34 cellular contexts compared by ENCODE assay signal in genomic region chr13:32245555-32245954, GRCh38.
A peak's percentile ranks its signal among the peaks of the same experiment; 100 is the strongest.
DNase-seq lines count a peak whose midpoint lies in the region; ATAC-seq, FAIRE-seq and TF ChIP-seq lines count a peak whose summit lies in the region.
"Had no signal": no experiment of that assay in that cellular context is flagged by ENCODE, and none has a peak within 500 bp of the region (broad histone marks: within the 10 kb centered on the region; RNA-seq: fewer than 3 reads in every experiment).

No MANE protein-coding gene starts in this region.

- CTCF ChIA-PET in HepG2 (lab: Yijun Ruan, JAX; ENCODE audit: low intra/inter-chr PET ratio, low total read pairs) (interaction anchor here (4.5 kb wide), 1 partner anchor 64 kb away, joined by 51 read pairs; no protein-coding TSS in a partner anchor), IMR-90 (lab: Yijun Ruan, JAX) (interaction anchor here (1.1 to 2.7 kb wide), 6 partner anchors 9 to 336 kb away, joined by 3 to 14 read pairs (median 6); no protein-coding TSS in a partner anchor)

- no peak for DNase-seq in HepG2 (ENCODE audit: low spot score)
- no peak for DNase-seq in right lobe of liver
- DNase-seq in IMR-90: no peak
- DNase-seq in nephron progenitor cell: no peak
- no peak for DNase-seq in MV-4-11 (lab: John Stamatoyannopoulos, UW)
- no peak for DNase-seq in epidermal melanocyte (ENCODE audit: insufficient read length, low spot score)
- DNase-seq: 8988T; ACHN; AML-193; BE2C; Caco-2; Calu3; CD4-positive, alpha-beta memory T cell; CD4-positive, alpha-beta T cell; CD4-positive, CD25-positive, alpha-beta regulatory T cell; CD8-positive, alpha-beta memory T cell; CD8-positive, alpha-beta T cell; COR-L47; DMS 273 treated with DMSO at 0.1 percent for 48 hours; DMS153; DMS53; DMS79; DMS79 treated with DMSO at 0.1 percent for 48 hours; DND-41; EL had no signal

- H3K27me3 ChIP-seq in HepG2 (ENCODE audit: control insufficient read depth in 1 of 2, insufficient read depth in 2 of 2, low read length in 2 of 2) (no peaks in the 10 kb centered on the region), right lobe of liver (no peaks in the 10 kb centered on the region), IMR-90 (ENCODE audit: control insufficient read depth, insufficient read depth, low read length) (no peaks in the 10 kb centered on the region)
- H3K27me3 ChIP-seq: BE2C; BLaER1; BLaER1 treated with 17β-estradiol and CSF1 and Interleukin-3, amounts not matched to agents 10 nM and 100 nM had no signal

- H4K8ac ChIP-seq in IMR-90 (ENCODE audit: low read depth in 2 of 2, low read length in 2 of 2): no peak overlapping the region

- TF ChIP-seq EP300 in HepG2 (IDR thresholded peaks at IDR 0.05; ENCODE audit: low read depth in 2 of 2, low read length in 2 of 2) (no peak), HepG2 (CRISPR knock-in tag; IDR thresholded peaks at IDR 0.05; ENCODE audit: borderline replicate concordance) (no peak)

- no peak overlapping the region for H2AK9ac ChIP-seq in IMR-90 (replicated peaks; ENCODE audit: low read depth, low read length, poor library complexity)

- H4K91ac ChIP-seq in IMR-90 (ENCODE audit: insufficient read depth, low read depth, low read length): no peak overlapping the region

- dilution Hi-C loops in IMR-90 (cut with HindIII; ENCODE audit: low sequenced_read_pairs, unreplicated experiment): no loop called here

- in situ Hi-C loops in HepG2 (cut with HindIII; ENCODE audit: extremely low pct_ligation_motif_present, low pct_unique_long_range_greater_than_20kb) (loop anchor here (5.0 kb wide), 1 partner anchor 67 kb away; no protein-coding TSS in a partner anchor), IMR-90 (cut with MboI; ENCODE audit: low sequenced_read_pairs) (no loop called here)

- no peaks in the 10 kb centered on the region for H4K20me1 ChIP-seq in HepG2 (ENCODE audit: insufficient read depth, low read length)
- no peaks in the 10 kb centered on the region for H4K20me1 ChIP-seq in IMR-90 (ENCODE audit: insufficient read depth, low read length)
- H4K20me1 ChIP-seq: BLaER1; BLaER1 treated with 17β-estradiol and CSF1 and Interleukin-3, amounts not matched to agents 10 nM and 100 nM had no signal

- H3K23ac ChIP-seq in IMR-90 (ENCODE audit: low read depth, low read length): no peak overlapping the region

- H2BK120ac ChIP-seq in IMR-90 (ENCODE audit: low read depth, low read length): no peak overlapping the region

- no peak overlapping the region for H2BK20ac ChIP-seq in IMR-90 (ENCODE audit: low read depth, low read length)

- no peak overlapping the region for H3K4me3 ChIP-seq in HepG2 (replicated peaks in 1 of 3; ENCODE audit: insufficient read depth in 1 of 3, low read depth in 2 of 3, low read length in 3 of 3)
- no peak overlapping the region for H3K4me3 ChIP-seq in right lobe of liver
- no peak overlapping the region for H3K4me3 ChIP-seq in IMR-90 (ENCODE audit: insufficient read depth, low read depth, low read length)
- H3K4me3 ChIP-seq: A549; BLaER1; BLaER1 treated with 17β-estradiol and CSF1 and Interleukin-3, amounts not matched to agents 10 nM and 100 nM had no signal

- H3K9ac ChIP-seq in HepG2 (ENCODE audit: insufficient read depth, low read depth, low read length) (no peak overlapping the region), IMR-90 (ENCODE audit: low read depth, low read length) (no peak overlapping the region)
- H3K9ac ChIP-seq: BLaER1; BLaER1 treated with 17β-estradiol and CSF1 and Interleukin-3, amounts not matched to agents 10 nM and 100 nM had no signal

- no peak overlapping the region for H4K5ac ChIP-seq in IMR-90 (ENCODE audit: low read depth, low read length)

- peak overlapping the region; percentile 49 for H3K27ac Mint-ChIP-seq in nephron progenitor cell
- H3K27ac Mint-ChIP-seq: B cell; CD4-positive, alpha-beta memory T cell; CD4-positive, alpha-beta T cell; CD4-positive, CD25-positive, alpha-beta regulatory T cell; CD8-positive, alpha-beta memory T cell; CD8-positive, alpha-beta T cell had no signal

- H3K9me1 ChIP-seq in IMR-90 (ENCODE audit: insufficient read depth, low read length): peaks cover 2% of the 10 kb centered on the region

- no peak for FAIRE-seq in HepG2 (lab: Jason Lieb, UNC)
- FAIRE-seq: A204.1, A549, D721Med had no signal

- H3K27ac ChIP-seq in HepG2 (ENCODE audit: extremely low read length, insufficient read depth, low read length): peak overlapping the region; percentile 8
- no peak overlapping the region for H3K27ac ChIP-seq in right lobe of liver
- no peak overlapping the region for H3K27ac ChIP-seq in IMR-90 (ENCODE audit: insufficient read depth, low read length)
- H3K27ac ChIP-seq: 22Rv1; A549; BLaER1; BLaER1 treated with 17β-estradiol and CSF1 and Interleukin-3, amounts not matched to agents 10 nM and 100 nM; C4-2B had no signal

- no peak overlapping the region for H3K4ac ChIP-seq in IMR-90 (ENCODE audit: low read depth, low read length)

- H3K4me2 ChIP-seq in HepG2 (ENCODE audit: low read depth, low read length): no peak overlapping the region
- no peak overlapping the region for H3K4me2 ChIP-seq in IMR-90 (ENCODE audit: low read depth, low read length)
- H3K4me2 ChIP-seq: A549; BLaER1; BLaER1 treated with 17β-estradiol and CSF1 and Interleukin-3, amounts not matched to agents 10 nM and 100 nM had no signal

- WGBS in HepG2 (ENCODE audit: low lambda C conversion rate): 76% methylated on average over 5 of the region's 5 CpGs
- 84% methylated on average over 5 of the region's 5 CpGs for WGBS in right lobe of liver (ENCODE audit: insufficient coverage, low coverage, low lambda C conversion rate, missing lambda C conversion rate)
- WGBS in IMR-90 (ENCODE audit: extremely low coverage in 2 of 2, insufficient read length in 1 of 2), 2 experiments: no CpG with 5 or more reads among the region's 5 CpGs

- peaks cover 62% of the 10 kb centered on the region for H3K4me1 ChIP-seq in HepG2 (ENCODE audit: insufficient read depth, low read length)
- no peaks in the 10 kb centered on the region for H3K4me1 ChIP-seq in right lobe of liver
- H3K4me1 ChIP-seq in IMR-90 (ENCODE audit: control insufficient read depth, insufficient read depth, low read length): peaks cover 3% of the 10 kb centered on the region
- H3K4me1 ChIP-seq: A549, BE2C, BLaER1 had no signal

- peak; percentile 59 for ATAC-seq in HepG2
- ATAC-seq in right lobe of liver: no peak
- ATAC-seq in IMR-90 (ENCODE audit: low read depth): no peak
- ATAC-seq: CD8-positive, alpha-beta T cell had no signal

- no peak overlapping the region for H3K18ac ChIP-seq in IMR-90 (ENCODE audit: low read depth, low read length)

- POLR2A ChIA-PET in HepG2 (lab: Yijun Ruan, JAX): interaction anchor here (4.9 kb wide), 1 partner anchor 10 kb away, joined by 41 read pairs; no protein-coding TSS in a partner anchor
- POLR2A ChIA-PET in IMR-90 (lab: Charles Lee; ENCODE audit: unreplicated experiment): no interaction called here

- H3K36me3 ChIP-seq in HepG2 (replicated peaks in 1 of 2; ENCODE audit: control insufficient read depth in 1 of 2, insufficient read depth in 2 of 2, low read length in 2 of 2) (peaks cover 5 to 18% of the 10 kb centered on the region in 2 experiments), right lobe of liver (no peaks in the 10 kb centered on the region), IMR-90 (ENCODE audit: control insufficient read depth, insufficient read depth, low read length) (peaks cover 16% of the 10 kb centered on the region; the same call in 1 of the 2 replicates)
- H3K36me3 ChIP-seq: BLaER1; BLaER1 treated with 17β-estradiol and CSF1 and Interleukin-3, amounts not matched to agents 10 nM and 100 nM had no signal

- no peaks in the 10 kb centered on the region for H3K36me3 Mint-ChIP-seq in nephron progenitor cell (ENCODE audit: low read depth)
- H3K36me3 Mint-ChIP-seq: CD4-positive, CD25-positive, alpha-beta regulatory T cell; CD8-positive, alpha-beta memory T cell; CD8-positive, alpha-beta T cell had no signal

- no peak overlapping the region for H3K56ac ChIP-seq in IMR-90 (ENCODE audit: extremely low read depth, insufficient read depth, low read length)

- H3K79me2 ChIP-seq in HepG2 (ENCODE audit: insufficient read depth, low read length): no peaks in the 10 kb centered on the region

- H3K79me1 ChIP-seq in IMR-90 (ENCODE audit: low read depth in 1 of 2, low read length in 2 of 2): no peaks in the 10 kb centered on the region

- no peak overlapping the region for H2BK5ac ChIP-seq in IMR-90 (ENCODE audit: low read depth, low read length, poor library complexity, severe bottlenecking)

- no peak overlapping the region for H2AK5ac ChIP-seq in IMR-90 (ENCODE audit: low read depth, low read length)

- no peaks in the 10 kb centered on the region for H3K9me3 Mint-ChIP-seq in nephron progenitor cell
- H3K9me3 Mint-ChIP-seq: CD14-positive monocyte; CD4-positive, alpha-beta memory T cell; CD4-positive, alpha-beta T cell; CD8-positive, alpha-beta memory T cell; CD8-positive, alpha-beta T cell had no signal

- 0 out of 3 replicates have a peak overlapping the region, but pooled peaks have one; percentile 19 for H2BK15ac ChIP-seq in IMR-90 (ENCODE audit: low read depth, low read length)

- H2AFZ ChIP-seq in HepG2 (ENCODE audit: low read length) (no peak overlapping the region), IMR-90 (replicated peaks; ENCODE audit: low read length, poor library complexity) (no peak overlapping the region)

- TF ChIP-seq CTCF in HepG2 (CRISPR knock-in tag; IDR thresholded peaks at IDR 0.05): no peak
- TF ChIP-seq CTCF in right lobe of liver (IDR thresholded peaks at IDR 0.05): no peak
- TF ChIP-seq CTCF in IMR-90 (conservative IDR thresholded peaks at IDR 0.05; ENCODE audit: low read depth, low read length): no peak
- no peak for TF ChIP-seq CTCF in nephron progenitor cell (IDR thresholded peaks at IDR 0.05)

- H3K27me3 Mint-ChIP-seq in nephron progenitor cell (ENCODE audit: low read depth, poor library complexity): peaks cover 2% of the 10 kb centered on the region
- H3K27me3 Mint-ChIP-seq: B cell; CD4-positive, alpha-beta memory T cell; CD4-positive, alpha-beta T cell; CD4-positive, CD25-positive, alpha-beta regulatory T cell had no signal

- H3K9me3 ChIP-seq in HepG2 (ENCODE audit: low read length) (no peaks in the 10 kb centered on the region), right lobe of liver (no peaks in the 10 kb centered on the region), IMR-90 (ENCODE audit: control insufficient read depth, insufficient read depth, low read length) (no peaks in the 10 kb centered on the region)
- H3K9me3 ChIP-seq: A549; BE2C; BLaER1; BLaER1 treated with 17β-estradiol and CSF1 and Interleukin-3, amounts not matched to agents 10 nM and 100 nM; Caco-2 had no signal

- TF ChIP-seq RAD21 in HepG2 (CRISPR knock-in tag; IDR thresholded peaks at IDR 0.05) (no peak), IMR-90 (IDR thresholded peaks at IDR 0.05; ENCODE audit: low read length) (no peak)

- no peak for TF ChIP-seq POLR2A in HepG2 (IDR thresholded peaks at IDR 0.05; ENCODE audit: insufficient read depth in 1 of 2, low read depth in 2 of 2, low read length in 2 of 2)
- TF ChIP-seq POLR2A in right lobe of liver (IDR thresholded peaks at IDR 0.05): no peak
- TF ChIP-seq POLR2A in IMR-90 (IDR thresholded peaks at IDR 0.05; ENCODE audit: low read depth, low read length): no peak

- no peak overlapping the region for H3K14ac ChIP-seq in IMR-90 (replicated peaks; ENCODE audit: low read depth, low read length)

- H3K4me1 Mint-ChIP-seq in nephron progenitor cell: peaks cover 6% of the 10 kb centered on the region
- H3K4me1 Mint-ChIP-seq: B cell; CD4-positive, alpha-beta memory T cell; CD4-positive, CD25-positive, alpha-beta regulatory T cell; CD8-positive, alpha-beta memory T cell had no signal

- BruUV-seq in HepG2 (replicated peaks; lab: Mats Ljungman, UMichigan) (no TSS peak), IMR-90 (replicated peaks; lab: Mats Ljungman, UMichigan) (no TSS peak)

- no peak overlapping the region for H3K4me3 Mint-ChIP-seq in nephron progenitor cell
- H3K4me3 Mint-ChIP-seq: B cell; CD14-positive monocyte; CD4-positive, alpha-beta memory T cell; CD4-positive, alpha-beta T cell; CD4-positive, CD25-positive, alpha-beta regulatory T cell; CD8-positive, alpha-beta memory T cell; CD8-positive, alpha-beta T cell had no signal

- intact Hi-C loops in HepG2 (cut with micrococcal nuclease; ENCODE audit: unreplicated experiment): loop anchor here (1.0 kb wide), 1 partner anchor 21 kb away; no protein-coding TSS in a partner anchor
- intact Hi-C loops in right lobe of liver (cut with DNase I): no loop called here
- intact Hi-C loops in IMR-90 (cut with micrococcal nuclease): loop anchor here (5.0 kb wide), 3 partner anchors 223 to 337 kb away; no protein-coding TSS in a partner anchor

Comparison
In these comparisons a context has a peak if more than half of its experiments do, and no peak if none do; other contexts are left out.
1. intact Hi-C loops: an anchor here in HepG2 (1.0 kb wide) and IMR-90 (5.0 kb wide); none called in right lobe of liver.